Comparison of ENCODE assay signal across 8 cellular contexts in genomic region chr15:25501828-25502446, GRCh38.
DNase-seq lines count a peak whose midpoint lies in the region; ATAC-seq and TF ChIP-seq lines count a peak whose summit lies in the region.

No MANE protein-coding gene starts in this region.

- intact Hi-C loops in CD4-positive, alpha-beta T cell (cut with DNase I, micrococcal nuclease): loop anchor here (2.0 to 10.0 kb wide), 4 partner anchors 433 to 1859 kb away; no protein-coding TSS in a partner anchor
- intact Hi-C loops in upper lobe of right lung (cut with DNase I): no loop called here

- H3K36me3 ChIP-seq in iPS DF 6.9 (ENCODE audit: control insufficient read depth, insufficient read depth, low read length) (no peaks in the 10 kb centered on the region), upper lobe of right lung (no peaks in the 10 kb centered on the region)

- WGBS in iPS DF 6.9 (ENCODE audit: insufficient coverage, insufficient read length): no CpG with 5 or more reads among the region's 5 CpGs

- H3K4me1 Mint-ChIP-seq in CD4-positive, alpha-beta T cell (ENCODE audit: low read depth): no peaks in the 10 kb centered on the region
- peaks cover 37% of the 10 kb centered on the region for H3K4me1 Mint-ChIP-seq in HFFc6 (ENCODE audit: low read depth)

- no peaks in the 10 kb centered on the region for H3K36me3 Mint-ChIP-seq in CD4-positive, alpha-beta T cell (ENCODE audit: low read depth)
- H3K36me3 Mint-ChIP-seq in HFFc6 (ENCODE audit: low read depth): peaks cover 10% of the 10 kb centered on the region; the same call in 1 of the 2 replicates

- peaks cover 3% of the 10 kb centered on the region for H3K27me3 Mint-ChIP-seq in CD4-positive, alpha-beta T cell
- peaks cover 7% of the 10 kb centered on the region for H3K27me3 Mint-ChIP-seq in HFFc6 (ENCODE audit: insufficient read depth)

- CTCF ChIA-PET in CD4-positive, alpha-beta T cell (lab: Charles Lee): no interaction called here

- no peaks in the 10 kb centered on the region for H3K9me3 ChIP-seq in CD4-positive, alpha-beta T cell (ENCODE audit: control insufficient read depth, low read length)
- H3K9me3 ChIP-seq in iPS DF 6.9 (ENCODE audit: control insufficient read depth, insufficient read depth, low read length) (no peaks in the 10 kb centered on the region), upper lobe of right lung (no peaks in the 10 kb centered on the region)

- TF ChIP-seq CTCF in CD4-positive, alpha-beta T cell (IDR thresholded peaks at IDR 0.05): peak; percentile 55
- TF ChIP-seq CTCF in HFFc6 (IDR thresholded peaks at IDR 0.05) (peak; percentile 89), WI38 (IDR thresholded peaks at IDR 0.05; ENCODE audit: low read depth, low read length) (peak; percentile 30), upper lobe of right lung (IDR thresholded peaks at IDR 0.05) (peak; percentile 71)

- no peak for DNase-seq in CD4-positive, alpha-beta T cell
- DNase-seq in HFFc6: peak; percentile 55
- peak; percentile 61 for DNase-seq in iPS DF 6.9 (ENCODE audit: low read depth, low spot score)
- no peak for DNase-seq in upper lobe of right lung
- DNase-seq in occipital lobe (lab: John Stamatoyannopoulos, UW): no peak

- no peak overlapping the region for H3K27ac ChIP-seq in CD4-positive, alpha-beta T cell (ENCODE audit: low read depth, low read length)
- H3K27ac ChIP-seq in iPS DF 6.9 (ENCODE audit: low read length) (no peak overlapping the region), upper lobe of right lung (no peak overlapping the region)

- H3K4me3 ChIP-seq in WI38 (ENCODE audit: low read depth, low read length) (no peak overlapping the region), iPS DF 6.9 (ENCODE audit: low read length) (no peak overlapping the region), upper lobe of right lung (no peak overlapping the region)

- no peaks in the 10 kb centered on the region for H3K9me3 Mint-ChIP-seq in CD4-positive, alpha-beta T cell
- 0 out of 2 replicates have a peak, but pooled peaks cover 6% of the 10 kb centered on the region for H3K9me3 Mint-ChIP-seq in HFFc6

- ATAC-seq in CD4-positive, alpha-beta T cell (ENCODE audit: poor library complexity): no peak
- ATAC-seq in upper lobe of right lung (peak; percentile 83), HG02970 (IDR thresholded peaks at IDR 0.05; ENCODE audit: low FRiP score, unreplicated experiment) (no peak), GM19455 (IDR thresholded peaks at IDR 0.05; ENCODE audit: unreplicated experiment) (no peak)

- POLR2A ChIA-PET in CD4-positive, alpha-beta T cell (lab: Charles Lee): no interaction called here

- no peaks in the 10 kb centered on the region for H3K27me3 ChIP-seq in CD4-positive, alpha-beta T cell (ENCODE audit: control insufficient read depth, insufficient read depth, low read length)
- no peaks in the 10 kb centered on the region for H3K27me3 ChIP-seq in iPS DF 6.9 (ENCODE audit: control insufficient read depth, insufficient read depth, low read length)
- H3K27me3 ChIP-seq in upper lobe of right lung: no peaks in the 10 kb centered on the region

- no peaks in the 10 kb centered on the region for H3K4me1 ChIP-seq in iPS DF 6.9 (ENCODE audit: control insufficient read depth, insufficient read depth, low read length)
- no peaks in the 10 kb centered on the region for H3K4me1 ChIP-seq in upper lobe of right lung

- no peak overlapping the region for H3K4me3 Mint-ChIP-seq in CD4-positive, alpha-beta T cell
- no peak overlapping the region for H3K4me3 Mint-ChIP-seq in HFFc6

- H3K27ac Mint-ChIP-seq in CD4-positive, alpha-beta T cell: no peak overlapping the region
- no peak overlapping the region for H3K27ac Mint-ChIP-seq in HFFc6

Comparison
In these comparisons a context has a peak if more than half of its experiments do, and no peak if none do; other contexts are left out.
1. DNase-seq: peak in HFFc6 (single experiment) and iPS DF 6.9 (single experiment); none in CD4-positive, alpha-beta T cell (0 of 10), upper lobe of right lung (single experiment) and occipital lobe (single experiment).
2. CTCF ChIP-seq: peak in every context shown above with its lines; median percentile 89 in HFFc6; 71 in upper lobe of right lung; 55 in CD4-positive, alpha-beta T cell; 30 in WI38.